In the genomic region with DNA sequence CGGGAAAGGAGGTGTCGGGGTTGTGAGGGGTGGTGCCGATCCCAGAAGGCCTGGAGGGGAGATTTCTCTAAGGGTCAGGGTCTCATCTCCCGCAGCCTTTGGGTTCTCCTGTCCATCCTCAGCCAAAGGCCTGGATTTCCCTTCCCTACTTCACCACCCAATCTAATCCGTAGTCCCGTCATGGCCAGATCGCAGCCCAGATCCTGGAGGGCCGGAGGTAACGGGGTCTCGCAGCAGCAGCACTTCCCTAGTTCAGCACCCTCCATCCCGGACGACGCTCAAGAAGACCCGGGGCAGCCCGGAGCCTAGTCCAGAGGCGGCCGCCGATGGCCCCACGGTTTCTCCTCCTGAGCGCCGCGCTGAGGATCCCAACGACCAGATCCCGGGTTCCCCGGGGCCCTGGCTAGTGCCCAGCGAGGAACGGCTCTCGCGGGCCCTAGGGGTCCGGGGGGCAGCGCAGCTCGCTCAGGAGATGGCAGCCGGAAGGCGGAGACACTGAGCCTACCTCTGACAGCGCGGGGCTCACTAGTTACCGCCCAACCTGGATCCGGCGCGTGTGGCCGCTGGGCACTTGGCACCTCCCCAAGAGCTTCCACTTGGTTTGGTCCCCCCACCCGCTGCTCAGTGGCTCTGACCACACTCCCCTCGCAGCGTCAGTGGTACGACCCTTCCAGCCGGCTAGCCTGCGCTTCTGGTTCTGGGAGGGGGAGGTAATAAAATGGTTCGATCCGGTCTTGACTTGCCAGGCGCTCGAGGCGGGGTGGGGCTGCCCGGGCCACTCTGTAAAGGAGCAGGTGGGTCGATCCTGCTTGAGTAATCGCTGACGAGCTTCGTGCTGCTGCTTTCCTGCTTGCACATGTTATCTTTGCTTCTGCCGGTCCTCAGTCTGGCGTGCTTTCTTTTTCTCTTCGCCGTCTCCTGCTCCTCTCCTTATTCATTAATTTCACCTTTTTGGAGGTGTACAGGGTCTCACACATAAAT, we compare ENCODE assay signal across 8 cellular contexts. TPM values are rescaled to one million over a fixed set of nuclear protein-coding genes. Genes with fewer than 3 reads are reported as not detected.
DNase-seq lines count a peak whose midpoint lies in the region; ATAC-seq and TF ChIP-seq lines count a peak whose summit lies in the region.

No MANE protein-coding gene starts in this region.

- H3K4me3 ChIP-seq in fibroblast of villous mesenchyme (ENCODE audit: low read depth, low read length) (peak overlapping the region; percentile 34), neural progenitor cell (peak overlapping the region; percentile 31), thoracic aorta (peak overlapping the region; percentile 72)

- peak overlapping the region; percentile 79 for H3K4me3 Mint-ChIP-seq in neural progenitor cell

- H3K36me3 ChIP-seq in neural progenitor cell (no peaks in the 10 kb centered on the region), thoracic aorta (no peaks in the 10 kb centered on the region)

- peaks cover 16% of the 10 kb centered on the region for H3K27me3 Mint-ChIP-seq in neural progenitor cell (ENCODE audit: insufficient read depth, low read depth)

- no peaks in the 10 kb centered on the region for H4K20me1 ChIP-seq in neural progenitor cell (ENCODE audit: low read depth)

- H3F3A ChIP-seq in neural progenitor cell (ENCODE audit: low read depth), result peaks cover 5% of the 10 kb centered on the region

- H3K27ac Mint-ChIP-seq in neural progenitor cell, result no peak overlapping the region

- peaks cover 67% of the 10 kb centered on the region for H3K27me3 ChIP-seq in neural progenitor cell
- H3K27me3 ChIP-seq in thoracic aorta (replicated peaks; ENCODE audit: insufficient read depth), result no peaks in the 10 kb centered on the region

- H3K4me2 ChIP-seq in neural progenitor cell, result peak overlapping the region; percentile 69

- TF ChIP-seq CTCF in GM13977 (IDR thresholded peaks at IDR 0.05; ENCODE audit: extremely low read depth, insufficient read depth, missing control alignments) (peak; percentile 25), fibroblast of villous mesenchyme (IDR thresholded peaks at IDR 0.05; ENCODE audit: insufficient read depth, low read depth, low read length) (no peak), neural progenitor cell (IDR thresholded peaks at IDR 0.05) (peak; percentile 38), thoracic aorta (IDR thresholded peaks at IDR 0.05) (no peak)

- no peak overlapping the region for H3K9ac ChIP-seq in neural progenitor cell

- peak; percentile 59 for DNase-seq in GM13977 (ENCODE audit: low spot score)
- DNase-seq in RPMI7951 (ENCODE audit: low read depth), result peak; percentile 76
- DNase-seq in activated gamma-delta T cell treated with Interleukin-2 at 50 U/mL for 16 hours, result peak; percentile 69
- peak; percentile 79 for DNase-seq in fibroblast of villous mesenchyme (ENCODE audit: low read depth)
- DNase-seq in neural progenitor cell (ENCODE audit: low spot score), result peak; percentile 89
- no peak for DNase-seq in thoracic aorta (ENCODE audit: low spot score)

- H3K4me1 ChIP-seq in neural progenitor cell, result peaks cover 11% of the 10 kb centered on the region
- H3K4me1 ChIP-seq in thoracic aorta (ENCODE audit: control insufficient read depth in 1 of 2, low read depth in 2 of 2), result peaks cover 5 to 11% of the 10 kb centered on the region in 2 donors

- peak; percentile 32 for ATAC-seq in HG03521 (IDR thresholded peaks at IDR 0.05; ENCODE audit: unreplicated experiment)
- ATAC-seq in thoracic aorta (ENCODE audit: insufficient number of reproducible peaks, low FRiP score, low read depth), result no peak
- no peak for ATAC-seq in HG02763 (IDR thresholded peaks at IDR 0.05; ENCODE audit: unreplicated experiment)

- H3K9me3 ChIP-seq in neural progenitor cell (ENCODE audit: low read depth), result no peaks in the 10 kb centered on the region
- no peaks in the 10 kb centered on the region for H3K9me3 ChIP-seq in thoracic aorta

- no peaks in the 10 kb centered on the region for H3K79me2 ChIP-seq in neural progenitor cell (ENCODE audit: low read depth)

- H3K9me3 Mint-ChIP-seq in neural progenitor cell, result peaks cover 23% of the 10 kb centered on the region

- in situ Hi-C loops in GM13977 (cut with MboI; ENCODE audit: low pct_unique_long_range_greater_than_20kb, low sequenced_read_pairs, unreplicated experiment), result no loop called here

- H3K36me3 Mint-ChIP-seq in neural progenitor cell, result no peaks in the 10 kb centered on the region

- H3K27ac ChIP-seq in neural progenitor cell (no peak overlapping the region), thoracic aorta (peak overlapping the region; percentile 85 to 93)

- H2AFZ ChIP-seq in neural progenitor cell (replicated peaks), result peak overlapping the region; percentile 63

- H3K4me1 Mint-ChIP-seq in neural progenitor cell, result peaks cover 16% of the 10 kb centered on the region

RNA-seq across cellular contexts. Expression of a gene that starts 3.6 kb away (rescaled TPM):
- total RNA-seq in RPMI7951 (2014; rRNA removed; shearing (Covaris generic)), result 1.9 and 2.4 TPM in 2 replicates
- total RNA-seq in fibroblast of villous mesenchyme (1.9 and 2.2 TPM in 2 replicates), neural progenitor cell (ENCODE audit: low replicate concordance) (1.4 and 1.5 TPM in 2 replicates), thoracic aorta (10 to 100 TPM in 1 of 2 donors, 1 to 10 TPM in 1; 3.5 to 16.8 TPM)

RNA-seq across cellular contexts. Expression of a gene that starts 5.5 kb away (rescaled TPM):
- 333 and 417 TPM in 2 replicates for total RNA-seq in RPMI7951 (2014; rRNA removed; shearing (Covaris generic))
- total RNA-seq in fibroblast of villous mesenchyme, result 19.0 and 29.6 TPM in 2 replicates
- 0.13 and 0.46 TPM in 2 replicates for total RNA-seq in neural progenitor cell (ENCODE audit: low replicate concordance)
- total RNA-seq in thoracic aorta, result 100 to 1,000 TPM in 1 of 2 donors, 10 to 100 TPM in 1; 90.2 to 101 TPM

RNA-seq across cellular contexts. Expression of a gene that starts 20.0 kb away (rescaled TPM):
- total RNA-seq in RPMI7951 (2014; rRNA removed; shearing (Covaris generic)), result 7.2 and 8.7 TPM in 2 replicates
- total RNA-seq in fibroblast of villous mesenchyme (5.2 TPM in 2 replicates), neural progenitor cell (ENCODE audit: low replicate concordance) (0.28 and 6.4 TPM in 2 replicates), thoracic aorta (10 to 100 TPM; 21.4 to 46.7 TPM)

RNA-seq across cellular contexts. Expression of a gene that starts 33.8 kb away (rescaled TPM):
- 0.36 and 0.59 TPM in 2 replicates for total RNA-seq in RPMI7951 (2014; rRNA removed; shearing (Covaris generic))
- total RNA-seq in fibroblast of villous mesenchyme, result under 0.01 TPM in 1 of 2 replicates, not detected in the other
- total RNA-seq in neural progenitor cell (ENCODE audit: low replicate concordance), result 0.07 and 0.62 TPM in 2 replicates
- total RNA-seq in thoracic aorta, result 1 to 10 TPM; 3.2 to 6.9 TPM

RNA-seq across cellular contexts. Expression of a gene that starts 42.7 kb away (rescaled TPM):
- total RNA-seq in RPMI7951 (2014; rRNA removed; shearing (Covaris generic)), result 39.6 and 47.1 TPM in 2 replicates
- total RNA-seq in fibroblast of villous mesenchyme (13.0 and 15.5 TPM in 2 replicates), neural progenitor cell (ENCODE audit: low replicate concordance) (11.2 and 20.6 TPM in 2 replicates), thoracic aorta (10 to 100 TPM; 22.2 to 23.3 TPM)

Comparison
In these comparisons a context has a peak if more than half of its experiments do, and no peak if none do; other contexts are left out.
1. CTCF ChIP-seq: peak in GM13977 (single experiment) and neural progenitor cell (single experiment); none in fibroblast of villous mesenchyme (single experiment) and thoracic aorta (single experiment).
2. RNA of a gene that starts 5.5 kb away (total RNA-seq): 333 to 417 TPM in RPMI7951, 90.2 to 101 TPM in thoracic aorta and 19.0 to 29.6 TPM in fibroblast of villous mesenchyme; 0.13 to 0.46 TPM in neural progenitor cell; every median in the first group is over 10 times any median in the second.
3. Peak in every context shown above with its lines, with median percentiles within 50 percentile points of each other: H3K4me3 ChIP-seq.